In genomic region chr5:157772077-157772613, GRCh38 we compare ENCODE assay signal across 1 cellular context.
TF ChIP-seq lines count a peak whose summit lies in the region.

No MANE protein-coding gene starts in this region.

TF ChIP-seq in endothelial cell of umbilical vein, 7 proteins besides CTCF, POLR2A, EP300 and RAD21:
- TF ChIP-seq MAX (IDR thresholded peaks at IDR 0.05; ENCODE audit: insufficient read depth, insufficient read length) (no peak), JUN (IDR thresholded peaks at IDR 0.05; ENCODE audit: borderline replicate concordance, insufficient read depth, insufficient read length, low read depth) (no peak), FOS (IDR thresholded peaks at IDR 0.05; ENCODE audit: borderline replicate concordance, insufficient read depth, low read length) (no peak), EZH2 (IDR thresholded peaks at IDR 0.05; ENCODE audit: borderline replicate concordance, low read depth, low read length, severe bottlenecking) (no peak), MYC (IDR thresholded peaks at IDR 0.05; ENCODE audit: low read depth, low read length) (no peak), GATA2 (IDR thresholded peaks at IDR 0.05; ENCODE audit: insufficient read depth, insufficient read length, low read depth, low read length) (no peak), POLR2AphosphoS5 (IDR thresholded peaks at IDR 0.05; ENCODE audit: insufficient read depth, low read depth, low read length) (no peak)
